ENCODE assay signal across 8 cellular contexts in the genomic region with DNA sequence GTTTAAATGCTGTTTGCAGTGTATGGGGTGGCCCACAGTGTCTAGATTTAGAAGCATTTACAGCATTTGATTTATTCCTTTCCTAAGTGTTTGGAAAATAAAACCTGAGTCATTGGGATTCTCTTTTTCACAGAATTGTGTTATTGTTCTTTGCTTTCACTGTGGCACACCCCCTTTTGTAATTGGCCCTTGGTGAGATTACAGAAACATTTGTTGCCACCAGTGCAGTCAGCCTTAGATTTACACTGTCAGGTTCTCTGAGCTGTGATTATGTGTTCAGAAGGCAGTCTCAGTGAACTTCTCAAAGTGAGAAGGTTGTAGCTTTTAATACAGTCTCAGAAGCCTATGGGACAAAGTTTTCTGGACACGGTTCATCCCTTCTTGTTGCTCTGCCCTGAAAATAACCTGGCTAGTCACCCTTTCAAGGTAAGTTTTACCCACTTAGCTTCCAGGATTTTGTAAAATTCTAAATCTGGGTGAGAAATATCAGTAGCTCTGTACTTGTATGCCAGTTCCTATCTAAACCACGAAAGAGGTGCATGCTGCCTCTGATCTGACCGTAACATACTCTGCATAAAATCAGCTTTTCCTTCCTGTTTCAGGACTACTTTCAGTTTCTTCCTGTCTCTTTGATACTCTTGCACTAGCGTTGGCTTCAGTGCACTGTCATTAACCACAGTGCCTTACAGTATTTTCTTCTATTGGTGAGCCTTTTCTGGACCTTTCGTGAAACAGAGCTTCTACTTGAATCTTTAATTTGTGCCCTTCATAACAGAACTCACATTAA. TPM values are rescaled to one million over a fixed set of nuclear protein-coding genes. Genes with fewer than 3 reads are reported as not detected.
DNase-seq lines count a peak whose midpoint lies in the region; ATAC-seq, FAIRE-seq and TF ChIP-seq lines count a peak whose summit lies in the region.

No MANE protein-coding gene starts in this region.

- peak overlapping the region; percentile 83 for H3K27ac Mint-ChIP-seq in activated T-cell treated with anti-CD3 and anti-CD28 coated beads, Interleukin-2, amount 50 U/mL, for 24 hours
- peak overlapping the region; percentile 31 for H3K27ac Mint-ChIP-seq in activated T-helper 17 cell treated with anti-CD3 and anti-CD28 coated beads, Interleukin-2, amount 50 U/mL, for 72 hours

- no peaks in the 10 kb centered on the region for H4K20me1 ChIP-seq in Loucy (ENCODE audit: insufficient read depth, low read length, poor library complexity, severe bottlenecking)

- no peaks in the 10 kb centered on the region for H3K36me3 Mint-ChIP-seq in activated T-cell treated with anti-CD3 and anti-CD28 coated beads, Interleukin-2, amount 50 U/mL, for 24 hours (ENCODE audit: low read depth)
- H3K36me3 Mint-ChIP-seq in activated T-helper 17 cell treated with anti-CD3 and anti-CD28 coated beads, Interleukin-2, amount 50 U/mL, for 72 hours (ENCODE audit: low read depth) = no peaks in the 10 kb centered on the region

- peak; percentile 95 for ATAC-seq in activated T-helper 17 cell treated with anti-CD3 and anti-CD28 coated beads, Interleukin-2, amount 50 U/mL, for 72 hours (replicated peaks)

- no peak for TF ChIP-seq POLR2A in H54 (IDR thresholded peaks at IDR 0.05; ENCODE audit: low read depth, low read length)

- DNase-seq in activated T-cell treated with anti-CD3 and anti-CD28 coated beads, Interleukin-2, amount 50 U/mL, for 24 hours = no peak
- no peak for DNase-seq in activated T-cell treated with anti-CD3 and anti-CD28 coated beads, Interleukin-2, amount 50 U/mL, for 1 hour
- DNase-seq in H54 (ENCODE audit: insufficient read length, low spot score) (no peak), glomerular endothelial cell (ENCODE audit: extremely low read depth, low read depth, low spot score) (peak; percentile 52), NCI-H524 (lab: John Stamatoyannopoulos, UW) (no peak)

- H3K4me1 ChIP-seq in Loucy (ENCODE audit: insufficient read depth, low read length, poor library complexity, severe bottlenecking) (peaks cover 53% of the 10 kb centered on the region), rectal smooth muscle tissue (ENCODE audit: control insufficient read depth, insufficient read depth, low read length) (peaks cover 4% of the 10 kb centered on the region)

- H3K4me1 Mint-ChIP-seq in activated T-cell treated with anti-CD3 and anti-CD28 coated beads, Interleukin-2, amount 50 U/mL, for 24 hours (ENCODE audit: low read depth) = peaks cover 36% of the 10 kb centered on the region
- H3K4me1 Mint-ChIP-seq in activated T-helper 17 cell treated with anti-CD3 and anti-CD28 coated beads, Interleukin-2, amount 50 U/mL, for 72 hours = peaks cover 20% of the 10 kb centered on the region

- H3K9me3 ChIP-seq in Loucy (ENCODE audit: insufficient read depth, low read depth, low read length) = no peaks in the 10 kb centered on the region

- TF ChIP-seq CTCF in Loucy (conservative IDR thresholded peaks at IDR 0.05; ENCODE audit: low read length) = no peak

- H3K9me3 Mint-ChIP-seq in activated T-cell treated with anti-CD3 and anti-CD28 coated beads, Interleukin-2, amount 50 U/mL, for 24 hours = no peaks in the 10 kb centered on the region
- no peaks in the 10 kb centered on the region for H3K9me3 Mint-ChIP-seq in activated T-helper 17 cell treated with anti-CD3 and anti-CD28 coated beads, Interleukin-2, amount 50 U/mL, for 72 hours

- H3F3A ChIP-seq in Loucy (ENCODE audit: low read depth) = peaks cover 31% of the 10 kb centered on the region

- H3K9me2 ChIP-seq in Loucy (replicated peaks; ENCODE audit: low read depth, low read length) = no peaks in the 10 kb centered on the region

- peaks cover 36% of the 10 kb centered on the region for H3K79me2 ChIP-seq in Loucy (ENCODE audit: insufficient read depth, low read length)

- H3K4me3 ChIP-seq in Loucy (ENCODE audit: low read length, poor library complexity, severe bottlenecking) (peak overlapping the region; percentile 74), rectal smooth muscle tissue (ENCODE audit: low read length) (peak overlapping the region; percentile 65)

- H3K27me3 ChIP-seq in Loucy (ENCODE audit: insufficient read depth, low read length, poor library complexity, severe bottlenecking) = no peaks in the 10 kb centered on the region
- no peaks in the 10 kb centered on the region for H3K27me3 ChIP-seq in rectal smooth muscle tissue (ENCODE audit: control insufficient read depth, insufficient read depth, low read length)

- peak overlapping the region; percentile 58; the same call in 1 of the 2 replicates for H2AFZ ChIP-seq in Loucy (ENCODE audit: low read length)

- H3K4me3 Mint-ChIP-seq in activated T-cell treated with anti-CD3 and anti-CD28 coated beads, Interleukin-2, amount 50 U/mL, for 24 hours = peak overlapping the region; percentile 70
- H3K4me3 Mint-ChIP-seq in activated T-helper 17 cell treated with anti-CD3 and anti-CD28 coated beads, Interleukin-2, amount 50 U/mL, for 72 hours = peak overlapping the region; percentile 73

- H3K9ac ChIP-seq in Loucy (ENCODE audit: low read depth, low read length, poor library complexity, severe bottlenecking) = peak overlapping the region; percentile 83
- no peak overlapping the region for H3K9ac ChIP-seq in rectal smooth muscle tissue (ENCODE audit: low read length)

- H3K36me3 ChIP-seq in Loucy (ENCODE audit: insufficient read depth, low read length) (no peaks in the 10 kb centered on the region), rectal smooth muscle tissue (ENCODE audit: control insufficient read depth, insufficient read depth, low read length) (peaks cover 2% of the 10 kb centered on the region)

- FAIRE-seq in H54 (lab: Jason Lieb, UNC) = peak; percentile 55

- peak overlapping the region; percentile 86 for H3K4me2 ChIP-seq in Loucy (ENCODE audit: low read depth, low read length, poor library complexity, severe bottlenecking)

- peak overlapping the region; percentile 64 for H3K27ac ChIP-seq in rectal smooth muscle tissue (ENCODE audit: low read depth, low read length)

- H3K27me3 Mint-ChIP-seq in activated T-cell treated with anti-CD3 and anti-CD28 coated beads, Interleukin-2, amount 50 U/mL, for 24 hours = no peaks in the 10 kb centered on the region
- H3K27me3 Mint-ChIP-seq in activated T-helper 17 cell treated with anti-CD3 and anti-CD28 coated beads, Interleukin-2, amount 50 U/mL, for 72 hours = no peaks in the 10 kb centered on the region

RNA-seq across cellular contexts. Expression of a gene that starts 12.6 kb away (rescaled TPM):
- total RNA-seq in activated T-helper 17 cell treated with anti-CD3 and anti-CD28 coated beads, Interleukin-2, amount 50 U/mL, for 72 hours = 10 to 100 TPM; 14.1 to 14.9 TPM
- total RNA-seq in glomerular endothelial cell = 23.8 and 30.0 TPM in 2 replicates

RNA-seq across cellular contexts. Expression of a gene that starts 46.0 kb away (rescaled TPM):
- total RNA-seq in activated T-helper 17 cell treated with anti-CD3 and anti-CD28 coated beads, Interleukin-2, amount 50 U/mL, for 72 hours = 10 to 100 TPM; 23.8 to 29.1 TPM
- total RNA-seq in glomerular endothelial cell = 21.8 and 25.6 TPM in 2 replicates
